ENCODE assay signal across 41 cellular contexts in the genomic region with DNA sequence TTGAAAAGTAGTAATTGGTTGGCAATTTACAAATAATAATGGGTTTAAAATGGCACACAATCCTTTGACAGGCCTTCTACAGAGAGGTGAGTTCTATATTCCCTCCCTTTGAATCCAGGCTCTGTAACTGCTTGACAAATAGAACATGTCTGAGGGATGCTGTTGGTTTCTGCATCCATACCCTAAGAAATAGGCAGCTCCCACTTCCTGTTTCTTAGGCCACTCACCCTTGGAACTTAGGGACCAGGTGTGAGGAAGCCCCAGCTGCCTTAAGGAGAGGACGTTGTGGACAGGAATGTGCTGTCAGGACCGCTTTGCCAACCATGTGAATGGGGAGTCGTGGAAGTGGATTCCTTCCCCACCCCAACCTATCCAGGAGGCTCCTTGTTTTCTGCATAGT. TPM values are rescaled to one million over a fixed set of nuclear protein-coding genes. Genes with fewer than 3 reads are reported as not detected.
"Had no signal": no experiment of that assay in that cellular context is flagged by ENCODE, and none has a peak within 500 bp of the region (broad histone marks: within the 10 kb centered on the region; RNA-seq: fewer than 3 reads in every experiment).

No MANE protein-coding gene starts in this region.

- H3K4me3 ChIP-seq: adrenal gland, MG63, PC-9 had no signal

- H3K27ac Mint-ChIP-seq: activated CD8-positive, alpha-beta T cell treated with anti-CD3 and anti-CD28 coated beads, Interleukin-2, amount 10 ng/mL, durations not matched to agents 7 days and 5 days; activated naive CD4-positive, alpha-beta T cell treated with anti-CD3 and anti-CD28 coated beads for 36 hours; activated naive CD4-positive, alpha-beta T cell treated with anti-CD3 and anti-CD28 coated beads, Interleukin-2, amount 50 U/mL, for 72 hours; activated T-cell treated with anti-CD3 and anti-CD28 coated beads, Interleukin-2, amount 50 U/mL, for 24 hours; activated T-helper 2 cell treated with anti-CD3 and anti-CD28 coated beads, Interferon-gamma antibody, Interleukin-2, Interleukin-4, amounts not matched to agents 10 μg/mL and 5 μg/mL and 100 μg/mL, durations not matched to agents 14 hours and 24 hours and 36 hours; brain; IgD-negative memory B cell had no signal

- FAIRE-seq: astrocyte, RCC 7860 had no signal

- H3K4me3 Mint-ChIP-seq: activated CD8-positive, alpha-beta T cell treated with anti-CD3 and anti-CD28 coated beads, Interleukin-2, amount 10 ng/mL, durations not matched to agents 7 days and 5 days; activated naive CD4-positive, alpha-beta T cell treated with anti-CD3 and anti-CD28 coated beads for 36 hours; activated T-cell treated with anti-CD3 and anti-CD28 coated beads, Interleukin-2, amount 50 U/mL, for 24 hours; brain; IgD-negative memory B cell had no signal

- DNase-seq: activated CD4-positive, alpha-beta T cell treated with anti-CD3 and anti-CD28 coated beads for 1 hour; activated CD4-positive, alpha-beta T cell treated with anti-CD3 and anti-CD28 coated beads for 48 hours; activated CD4-positive, alpha-beta T cell treated with anti-CD3 and anti-CD28 coated beads, Interleukin-2, amount 50 U/mL, for 4 hours; activated CD4-positive, CD25-positive, alpha-beta regulatory T cell; activated CD8-positive, alpha-beta T cell treated with anti-CD3 and anti-CD28 coated beads, Interleukin-2, amount 10 ng/mL, durations not matched to agents 7 days and 5 days; activated gamma-delta T cell; activated naive CD4-positive, alpha-beta T cell treated with anti-CD3 and anti-CD28 coated beads for 36 hours; activated T-cell treated with anti-CD3 and anti-CD28 coated beads, Interleukin-2, amount 50 U/mL, for 24 hours; adrenal gland; central memory CD4-positive, alpha-beta T cell; Kasumi-1; KG1; MG63; MV-4-11; NCI-H1092; NCI-H146; NCI-H187; NCI-H2029 treated with DMSO at 0.1 percent for 48 hours; NCI-H2107; NCI-H2171; NCI-H510A; NCI-H526; NCI-H748 treated with DMSO at 0.1 percent for 48 hours; NK-92 treated with Interleukin-12 subunit alpha and Interleukin-12 subunit beta, amount 100 ng/mL, for 24 hours; PC-9; SIG-M5; T-helper 1 cell; T-helper 2 cell; T-helper 9 cell; WERI-Rb-1 had no signal

- H3K27me3 ChIP-seq: adrenal gland, MG63 had no signal

- H3K36me3 ChIP-seq: adrenal gland, MG63, WERI-Rb-1 had no signal

- H3K4me1 Mint-ChIP-seq: IgD-negative memory B cell had no signal

- H3K4me1 ChIP-seq: adrenal gland had no signal

- H3K27ac ChIP-seq: adrenal gland, PC-9, RWPE1, WERI-Rb-1 had no signal

- ATAC-seq: activated CD8-positive, alpha-beta T cell treated with anti-CD3 and anti-CD28 coated beads, Interleukin-2, amount 10 ng/mL, durations not matched to agents 7 days and 5 days; activated naive CD4-positive, alpha-beta T cell treated with anti-CD3 and anti-CD28 coated beads, Interleukin-2, amount 50 U/mL, for 72 hours; Right ventricle myocardium inferior; SK-N-SH treated with all-trans-retinoic acid at 6 μM for 48 hours had no signal

- H3K36me3 Mint-ChIP-seq: activated naive CD4-positive, alpha-beta T cell treated with anti-CD3 and anti-CD28 coated beads, Interleukin-2, amount 50 U/mL, for 72 hours; brain; IgD-negative memory B cell had no signal

- H2AFZ ChIP-seq: PC-9 had no signal

- H3K27me3 Mint-ChIP-seq: activated T-cell treated with anti-CD3 and anti-CD28 coated beads, Interleukin-2, amount 50 U/mL, for 24 hours; IgD-negative memory B cell had no signal

- H3K9me3 Mint-ChIP-seq: activated naive CD4-positive, alpha-beta T cell treated with anti-CD3 and anti-CD28 coated beads for 36 hours; activated naive CD4-positive, alpha-beta T cell treated with anti-CD3 and anti-CD28 coated beads, Interleukin-2, amount 50 U/mL, for 72 hours; activated T-cell treated with anti-CD3 and anti-CD28 coated beads, Interleukin-2, amount 50 U/mL, for 24 hours had no signal

- H3K4me2 ChIP-seq: PC-9 had no signal

RNA-seq across cellular contexts. Expression of gene LMNTD1, which starts 59.4 kb away (rescaled TPM):
- total RNA-seq: activated CD8-positive, alpha-beta T cell treated with anti-CD3 and anti-CD28 coated beads, Interleukin-2, amount 10 ng/mL, durations not matched to agents 7 days and 5 days; activated naive CD4-positive, alpha-beta T cell treated with anti-CD3 and anti-CD28 coated beads for 36 hours; activated naive CD4-positive, alpha-beta T cell treated with anti-CD3 and anti-CD28 coated beads, Interleukin-2, amount 50 U/mL, for 72 hours; activated T-helper 2 cell treated with anti-CD3 and anti-CD28 coated beads, Interferon-gamma antibody, Interleukin-2, Interleukin-4, amounts not matched to agents 10 μg/mL and 5 μg/mL and 100 μg/mL, durations not matched to agents 14 hours and 24 hours and 36 hours; astrocyte; OCI-LY7; PC-9; Right ventricle myocardium inferior; SK-MEL-5 had no signal
- polyA plus RNA-seq: IgD-negative memory B cell had no signal
